10 cellular contexts compared by ENCODE assay signal in genomic region chr16:19169081-19169639, GRCh38. TPM values are rescaled to one million over a fixed set of nuclear protein-coding genes. Genes with fewer than 3 reads are reported as not detected.
DNase-seq lines count a peak whose midpoint lies in the region; ATAC-seq and TF ChIP-seq lines count a peak whose summit lies in the region.
"Had no signal": no experiment of that assay in that cellular context is flagged by ENCODE, and none has a peak within 500 bp of the region (broad histone marks: within the 10 kb centered on the region; RNA-seq: fewer than 3 reads in every experiment).

No MANE protein-coding gene starts in this region.

- H3K4me1 ChIP-seq in endodermal cell (ENCODE audit: control insufficient read depth, insufficient read depth, low read length) (peaks cover 3% of the 10 kb centered on the region), neuronal stem cell (ENCODE audit: control insufficient read depth in 2 of 2, insufficient read depth in 1 of 2, low read depth in 1 of 2, low read length in 2 of 2) (peaks cover 4 to 5% of the 10 kb centered on the region in 2 donors)

- H3K79me1 ChIP-seq in neuronal stem cell (ENCODE audit: low read depth, low read length), result peaks cover 2% of the 10 kb centered on the region

- peak overlapping the region; percentile 98 for H3K18ac ChIP-seq in neuronal stem cell (ENCODE audit: low read length)

- peaks cover 21% of the 10 kb centered on the region for H3K27me3 Mint-ChIP-seq in endodermal cell (ENCODE audit: insufficient read depth)

- peak overlapping the region; percentile 76 for H2BK12ac ChIP-seq in neuronal stem cell (ENCODE audit: low read length)

- no peak overlapping the region for H3K23ac ChIP-seq in neuronal stem cell (ENCODE audit: low read depth, low read length, poor library complexity)

- H3K36me3 ChIP-seq in endodermal cell (ENCODE audit: control insufficient read depth, insufficient read depth, low read length), result peaks cover 7% of the 10 kb centered on the region
- no peaks in the 10 kb centered on the region for H3K36me3 ChIP-seq in neuronal stem cell (replicated peaks in 1 of 2; ENCODE audit: control insufficient read depth in 2 of 2, insufficient read depth in 2 of 2, low read length in 2 of 2)

- TF ChIP-seq CTCF in endodermal cell (conservative IDR thresholded peaks at IDR 0.05), result no peak

- no peak overlapping the region for H4K8ac ChIP-seq in neuronal stem cell (ENCODE audit: low read depth, low read length)

- H3K27ac Mint-ChIP-seq in endodermal cell, result no peak overlapping the region
- H3K27ac Mint-ChIP-seq: activated naive CD4-positive, alpha-beta T cell treated with anti-CD3 and anti-CD28 coated beads, Interleukin-2, amount 50 U/mL, for 72 hours had no signal

- peaks cover 1% of the 10 kb centered on the region for H3K36me3 Mint-ChIP-seq in endodermal cell (ENCODE audit: low read depth)

- H3K4me3 ChIP-seq in endodermal cell (ENCODE audit: low read length), result peak overlapping the region; percentile 80
- peak overlapping the region; percentile 45 to 93 for H3K4me3 ChIP-seq in neuronal stem cell (ENCODE audit: low read length in 2 of 2)

- H3K14ac ChIP-seq in neuronal stem cell (ENCODE audit: low read length), result no peak overlapping the region

- H3K27ac ChIP-seq in endodermal cell (ENCODE audit: low read depth, low read length) (no peak overlapping the region), neuronal stem cell (replicated peaks; ENCODE audit: low read length) (no peak overlapping the region)

- ATAC-seq in GM18519 (IDR thresholded peaks at IDR 0.05; ENCODE audit: low FRiP score, unreplicated experiment), result no peak
- no peak for ATAC-seq in HG02981 (IDR thresholded peaks at IDR 0.05; ENCODE audit: unreplicated experiment)
- ATAC-seq: activated naive CD4-positive, alpha-beta T cell treated with anti-CD3 and anti-CD28 coated beads, Interleukin-2, amount 50 U/mL, for 72 hours had no signal

- no peak overlapping the region for H3K4ac ChIP-seq in neuronal stem cell (ENCODE audit: low read length)

- 34 to 71% methylated on average over 4 to 19 of the region's 19 CpGs for WGBS in endodermal cell (ENCODE audit: insufficient coverage in 1 of 2, insufficient read length in 1 of 2), 2 experiments
- WGBS in neuronal stem cell (ENCODE audit: extremely low coverage in 2 of 2, insufficient read length in 2 of 2, insufficient replicate concordance in 1 of 2), 2 donors, result no CpG with 5 or more reads among the region's 19 CpGs

- peak overlapping the region; percentile 65 for H3K4me3 Mint-ChIP-seq in endodermal cell

- H3K9me3 ChIP-seq in endodermal cell (ENCODE audit: control insufficient read depth, low read length) (no peaks in the 10 kb centered on the region), neuronal stem cell (replicated peaks in 1 of 2; ENCODE audit: control insufficient read depth in 2 of 2, insufficient read depth in 1 of 2, low read depth in 1 of 2, low read length in 2 of 2) (peaks cover 0 to 2% of the 10 kb centered on the region in 2 donors)

- peak overlapping the region; percentile 79 for H2BK15ac ChIP-seq in neuronal stem cell (ENCODE audit: low read length)

- no peak overlapping the region for H2BK5ac ChIP-seq in neuronal stem cell (ENCODE audit: low read length)

- peak overlapping the region; percentile 30 for H2AK5ac ChIP-seq in neuronal stem cell (ENCODE audit: low read depth, low read length)

- H3K9me3 Mint-ChIP-seq in endodermal cell, result no peaks in the 10 kb centered on the region
- H3K9me3 Mint-ChIP-seq: activated naive CD4-positive, alpha-beta T cell treated with anti-CD3 and anti-CD28 coated beads, Interleukin-2, amount 50 U/mL, for 72 hours had no signal

- peak overlapping the region; percentile 95 for H2AFZ ChIP-seq in neuronal stem cell (ENCODE audit: low read length)

- peaks cover 14% of the 10 kb centered on the region for H3K4me1 Mint-ChIP-seq in endodermal cell

- DNase-seq in COLO668 (lab: John Stamatoyannopoulos, UW; ENCODE audit: unreplicated experiment), result peak; percentile 29
- DNase-seq in NCI-H748 (lab: John Stamatoyannopoulos, UW; ENCODE audit: unreplicated experiment), result peak; percentile 32
- DNase-seq in endodermal cell, result peak; percentile 62
- no peak for DNase-seq in neuronal stem cell (ENCODE audit: low spot score)
- no peak for DNase-seq in GF-D8 (lab: John Stamatoyannopoulos, UW)
- no peak for DNase-seq in NOMO-1 treated with dmso at 0.1 percent for 144 hours (lab: John Stamatoyannopoulos, UW; ENCODE audit: unreplicated experiment)
- DNase-seq: stimulated activated CD4-positive, alpha-beta T cell treated with anti-CD3 and anti-CD28 coated beads, Interleukin-2, amount 100 ng/mL, for 48 hours had no signal

- H3K9ac ChIP-seq in endodermal cell (ENCODE audit: extremely low read depth, low read length, poor library complexity, severe bottlenecking) (peak overlapping the region; percentile 59), neuronal stem cell (ENCODE audit: low read depth, low read length, poor library complexity) (peak overlapping the region; percentile 66)

- H3K27me3 ChIP-seq in endodermal cell (ENCODE audit: control insufficient read depth, insufficient read depth, low read length, poor library complexity, severe bottlenecking) (peaks cover 9% of the 10 kb centered on the region), neuronal stem cell (ENCODE audit: control insufficient read depth in 3 of 3, insufficient read depth in 3 of 3, low read depth in 1 of 3, low read length in 3 of 3) (peaks cover 0 to 54% (median 14%) of the 10 kb centered on the region in 3 experiments)

- no peak overlapping the region for H2BK120ac ChIP-seq in neuronal stem cell (ENCODE audit: low read depth, low read length)

- no peak overlapping the region for H4K91ac ChIP-seq in neuronal stem cell (ENCODE audit: low read depth, low read length, poor library complexity)

- H3K4me2 ChIP-seq in neuronal stem cell (ENCODE audit: insufficient read depth, low read length, poor library complexity, severe bottlenecking), result peak overlapping the region; percentile 87

RNA-seq across cellular contexts. Expression of gene SYT17, which starts 1.1 kb away (rescaled TPM):
- total RNA-seq in endodermal cell, result 10 to 100 TPM; 11.2 to 11.5 TPM
- 7.0 TPM for polyA plus RNA-seq in endodermal cell (2013, experiment 1 of 2)
- 7.9 TPM for polyA plus RNA-seq in endodermal cell (2013, experiment 2 of 2)
- 19.4 TPM for polyA plus RNA-seq in neuronal stem cell (2013, experiment 1 of 2)
- polyA plus RNA-seq in neuronal stem cell (2013, experiment 2 of 2), result 21.3 TPM
- total RNA-seq: activated naive CD4-positive, alpha-beta T cell treated with anti-CD3 and anti-CD28 coated beads, Interleukin-2, amount 50 U/mL, for 72 hours had no signal

RNA-seq across cellular contexts. Expression of gene ITPRIPL2, which starts 55.4 kb away (rescaled TPM):
- total RNA-seq in endodermal cell, result 10 to 100 TPM; 13.4 to 19.3 TPM
- 5.7 TPM for polyA plus RNA-seq in endodermal cell (2013, experiment 1 of 2)
- 5.9 TPM for polyA plus RNA-seq in endodermal cell (2013, experiment 2 of 2)
- 3.2 TPM for polyA plus RNA-seq in neuronal stem cell (2013, experiment 1 of 2)
- 3.5 TPM for polyA plus RNA-seq in neuronal stem cell (2013, experiment 2 of 2)

Comparison
In these comparisons a context has a peak if more than half of its experiments do, and no peak if none do; other contexts are left out.
1. DNase-seq: peak in COLO668 (single experiment), NCI-H748 (single experiment) and endodermal cell (single experiment); none in neuronal stem cell (single experiment), GF-D8 (single experiment) and NOMO-1 treated with dmso at 0.1 percent for 144 hours (single experiment).